1 cellular context compared by ENCODE assay signal in the genomic region with DNA sequence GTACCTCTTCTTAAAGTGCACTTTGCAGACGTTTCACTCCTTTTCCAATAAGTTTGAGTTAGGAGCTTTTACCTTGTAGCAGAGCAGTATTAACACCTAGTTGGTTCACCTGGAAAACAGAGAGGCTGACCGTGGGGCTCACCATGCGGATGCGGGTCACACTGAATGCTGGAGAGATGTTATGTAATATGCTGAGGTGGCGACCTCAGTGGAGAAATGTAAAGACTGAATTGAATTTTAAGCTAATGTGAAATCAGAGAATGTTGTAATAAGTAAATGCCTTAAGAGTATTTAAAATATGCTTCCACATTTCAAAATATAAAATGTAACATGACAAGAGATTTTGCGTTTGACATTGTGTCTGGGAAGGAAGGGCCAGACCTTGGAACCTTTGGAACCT.
TF ChIP-seq lines count a peak whose summit lies in the region.

No MANE protein-coding gene starts in this region.

TF ChIP-seq in WTC11, 78 proteins besides CTCF, POLR2A, EP300 and RAD21 (continued from another document):
- TF ChIP-seq, protein P1, sequence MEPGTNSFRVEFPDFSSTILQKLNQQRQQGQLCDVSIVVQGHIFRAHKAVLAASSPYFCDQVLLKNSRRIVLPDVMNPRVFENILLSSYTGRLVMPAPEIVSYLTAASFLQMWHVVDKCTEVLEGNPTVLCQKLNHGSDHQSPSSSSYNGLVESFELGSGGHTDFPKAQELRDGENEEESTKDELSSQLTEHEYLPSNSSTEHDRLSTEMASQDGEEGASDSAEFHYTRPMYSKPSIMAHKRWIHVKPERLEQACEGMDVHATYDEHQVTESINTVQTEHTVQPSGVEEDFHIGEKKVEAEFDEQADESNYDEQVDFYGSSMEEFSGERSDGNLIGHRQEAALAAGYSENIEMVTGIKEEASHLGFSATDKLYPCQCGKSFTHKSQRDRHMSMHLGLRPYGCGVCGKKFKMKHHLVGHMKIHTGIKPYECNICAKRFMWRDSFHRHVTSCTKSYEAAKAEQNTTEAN (CRISPR knock-in tag; IDR thresholded peaks at IDR 0.05), result no peak
- TF ChIP-seq ZBTB21 (CRISPR knock-in tag; IDR thresholded peaks at IDR 0.05; ENCODE audit: borderline replicate concordance) (no peak), NFYB (CRISPR knock-in tag; conservative IDR thresholded peaks at IDR 0.05; ENCODE audit: low read depth) (no peak), ELF4 (CRISPR knock-in tag; IDR thresholded peaks at IDR 0.05; ENCODE audit: low read depth) (no peak), CREM (CRISPR knock-in tag; IDR thresholded peaks at IDR 0.05) (no peak), MXD4 (CRISPR knock-in tag; IDR thresholded peaks at IDR 0.05; ENCODE audit: borderline replicate concordance) (no peak)
- TF ChIP-seq, protein P2, sequence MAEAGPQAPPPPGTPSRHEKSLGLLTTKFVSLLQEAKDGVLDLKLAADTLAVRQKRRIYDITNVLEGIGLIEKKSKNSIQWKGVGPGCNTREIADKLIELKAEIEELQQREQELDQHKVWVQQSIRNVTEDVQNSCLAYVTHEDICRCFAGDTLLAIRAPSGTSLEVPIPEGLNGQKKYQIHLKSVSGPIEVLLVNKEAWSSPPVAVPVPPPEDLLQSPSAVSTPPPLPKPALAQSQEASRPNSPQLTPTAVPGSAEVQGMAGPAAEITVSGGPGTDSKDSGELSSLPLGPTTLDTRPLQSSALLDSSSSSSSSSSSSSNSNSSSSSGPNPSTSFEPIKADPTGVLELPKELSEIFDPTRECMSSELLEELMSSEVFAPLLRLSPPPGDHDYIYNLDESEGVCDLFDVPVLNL (CRISPR knock-in tag; IDR thresholded peaks at IDR 0.05; ENCODE audit: borderline replicate concordance, low read depth), result no peak
- TF ChIP-seq, protein P3, sequence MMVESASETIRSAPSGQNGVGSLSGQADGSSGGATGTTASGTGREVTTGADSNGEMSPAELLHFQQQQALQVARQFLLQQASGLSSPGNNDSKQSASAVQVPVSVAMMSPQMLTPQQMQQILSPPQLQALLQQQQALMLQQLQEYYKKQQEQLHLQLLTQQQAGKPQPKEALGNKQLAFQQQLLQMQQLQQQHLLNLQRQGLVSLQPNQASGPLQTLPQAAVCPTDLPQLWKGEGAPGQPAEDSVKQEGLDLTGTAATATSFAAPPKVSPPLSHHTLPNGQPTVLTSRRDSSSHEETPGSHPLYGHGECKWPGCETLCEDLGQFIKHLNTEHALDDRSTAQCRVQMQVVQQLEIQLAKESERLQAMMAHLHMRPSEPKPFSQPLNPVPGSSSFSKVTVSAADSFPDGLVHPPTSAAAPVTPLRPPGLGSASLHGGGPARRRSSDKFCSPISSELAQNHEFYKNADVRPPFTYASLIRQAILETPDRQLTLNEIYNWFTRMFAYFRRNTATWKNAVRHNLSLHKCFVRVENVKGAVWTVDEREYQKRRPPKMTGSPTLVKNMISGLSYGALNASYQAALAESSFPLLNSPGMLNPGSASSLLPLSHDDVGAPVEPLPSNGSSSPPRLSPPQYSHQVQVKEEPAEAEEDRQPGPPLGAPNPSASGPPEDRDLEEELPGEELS (CRISPR knock-in tag; IDR thresholded peaks at IDR 0.05), result no peak
- TF ChIP-seq, protein P4, sequence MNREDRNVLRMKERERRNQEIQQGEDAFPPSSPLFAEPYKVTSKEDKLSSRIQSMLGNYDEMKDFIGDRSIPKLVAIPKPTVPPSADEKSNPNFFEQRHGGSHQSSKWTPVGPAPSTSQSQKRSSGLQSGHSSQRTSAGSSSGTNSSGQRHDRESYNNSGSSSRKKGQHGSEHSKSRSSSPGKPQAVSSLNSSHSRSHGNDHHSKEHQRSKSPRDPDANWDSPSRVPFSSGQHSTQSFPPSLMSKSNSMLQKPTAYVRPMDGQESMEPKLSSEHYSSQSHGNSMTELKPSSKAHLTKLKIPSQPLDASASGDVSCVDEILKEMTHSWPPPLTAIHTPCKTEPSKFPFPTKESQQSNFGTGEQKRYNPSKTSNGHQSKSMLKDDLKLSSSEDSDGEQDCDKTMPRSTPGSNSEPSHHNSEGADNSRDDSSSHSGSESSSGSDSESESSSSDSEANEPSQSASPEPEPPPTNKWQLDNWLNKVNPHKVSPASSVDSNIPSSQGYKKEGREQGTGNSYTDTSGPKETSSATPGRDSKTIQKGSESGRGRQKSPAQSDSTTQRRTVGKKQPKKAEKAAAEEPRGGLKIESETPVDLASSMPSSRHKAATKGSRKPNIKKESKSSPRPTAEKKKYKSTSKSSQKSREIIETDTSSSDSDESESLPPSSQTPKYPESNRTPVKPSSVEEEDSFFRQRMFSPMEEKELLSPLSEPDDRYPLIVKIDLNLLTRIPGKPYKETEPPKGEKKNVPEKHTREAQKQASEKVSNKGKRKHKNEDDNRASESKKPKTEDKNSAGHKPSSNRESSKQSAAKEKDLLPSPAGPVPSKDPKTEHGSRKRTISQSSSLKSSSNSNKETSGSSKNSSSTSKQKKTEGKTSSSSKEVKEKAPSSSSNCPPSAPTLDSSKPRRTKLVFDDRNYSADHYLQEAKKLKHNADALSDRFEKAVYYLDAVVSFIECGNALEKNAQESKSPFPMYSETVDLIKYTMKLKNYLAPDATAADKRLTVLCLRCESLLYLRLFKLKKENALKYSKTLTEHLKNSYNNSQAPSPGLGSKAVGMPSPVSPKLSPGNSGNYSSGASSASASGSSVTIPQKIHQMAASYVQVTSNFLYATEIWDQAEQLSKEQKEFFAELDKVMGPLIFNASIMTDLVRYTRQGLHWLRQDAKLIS (CRISPR knock-in tag; IDR thresholded peaks at IDR 0.05; ENCODE audit: borderline replicate concordance), result no peak
- TF ChIP-seq, protein P5, sequence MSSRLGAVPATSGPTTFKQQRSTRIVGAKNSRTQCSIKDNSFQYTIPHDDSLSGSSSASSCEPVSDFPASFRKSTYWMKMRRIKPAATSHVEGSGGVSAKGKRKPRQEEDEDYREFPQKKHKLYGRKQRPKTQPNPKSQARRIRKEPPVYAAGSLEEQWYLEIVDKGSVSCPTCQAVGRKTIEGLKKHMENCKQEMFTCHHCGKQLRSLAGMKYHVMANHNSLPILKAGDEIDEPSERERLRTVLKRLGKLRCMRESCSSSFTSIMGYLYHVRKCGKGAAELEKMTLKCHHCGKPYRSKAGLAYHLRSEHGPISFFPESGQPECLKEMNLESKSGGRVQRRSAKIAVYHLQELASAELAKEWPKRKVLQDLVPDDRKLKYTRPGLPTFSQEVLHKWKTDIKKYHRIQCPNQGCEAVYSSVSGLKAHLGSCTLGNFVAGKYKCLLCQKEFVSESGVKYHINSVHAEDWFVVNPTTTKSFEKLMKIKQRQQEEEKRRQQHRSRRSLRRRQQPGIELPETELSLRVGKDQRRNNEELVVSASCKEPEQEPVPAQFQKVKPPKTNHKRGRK (CRISPR knock-in tag; IDR thresholded peaks at IDR 0.05; ENCODE audit: borderline replicate concordance), result no peak
- TF ChIP-seq, protein P6, sequence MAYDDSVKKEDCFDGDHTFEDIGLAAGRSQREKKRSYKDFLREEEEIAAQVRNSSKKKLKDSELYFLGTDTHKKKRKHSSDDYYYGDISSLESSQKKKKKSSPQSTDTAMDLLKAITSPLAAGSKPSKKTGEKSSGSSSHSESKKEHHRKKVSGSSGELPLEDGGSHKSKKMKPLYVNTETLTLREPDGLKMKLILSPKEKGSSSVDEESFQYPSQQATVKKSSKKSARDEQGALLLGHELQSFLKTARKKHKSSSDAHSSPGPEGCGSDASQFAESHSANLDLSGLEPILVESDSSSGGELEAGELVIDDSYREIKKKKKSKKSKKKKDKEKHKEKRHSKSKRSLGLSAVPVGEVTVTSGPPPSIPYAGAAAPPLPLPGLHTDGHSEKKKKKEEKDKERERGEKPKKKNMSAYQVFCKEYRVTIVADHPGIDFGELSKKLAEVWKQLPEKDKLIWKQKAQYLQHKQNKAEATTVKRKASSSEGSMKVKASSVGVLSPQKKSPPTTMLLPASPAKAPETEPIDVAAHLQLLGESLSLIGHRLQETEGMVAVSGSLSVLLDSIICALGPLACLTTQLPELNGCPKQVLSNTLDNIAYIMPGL (CRISPR knock-in tag; IDR thresholded peaks at IDR 0.05), result no peak
- TF ChIP-seq, protein P7, sequence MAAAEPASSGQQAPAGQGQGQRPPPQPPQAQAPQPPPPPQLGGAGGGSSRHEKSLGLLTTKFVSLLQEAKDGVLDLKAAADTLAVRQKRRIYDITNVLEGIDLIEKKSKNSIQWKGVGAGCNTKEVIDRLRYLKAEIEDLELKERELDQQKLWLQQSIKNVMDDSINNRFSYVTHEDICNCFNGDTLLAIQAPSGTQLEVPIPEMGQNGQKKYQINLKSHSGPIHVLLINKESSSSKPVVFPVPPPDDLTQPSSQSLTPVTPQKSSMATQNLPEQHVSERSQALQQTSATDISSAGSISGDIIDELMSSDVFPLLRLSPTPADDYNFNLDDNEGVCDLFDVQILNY (CRISPR knock-in tag; IDR thresholded peaks at IDR 0.05), result no peak
- TF ChIP-seq, protein P8, sequence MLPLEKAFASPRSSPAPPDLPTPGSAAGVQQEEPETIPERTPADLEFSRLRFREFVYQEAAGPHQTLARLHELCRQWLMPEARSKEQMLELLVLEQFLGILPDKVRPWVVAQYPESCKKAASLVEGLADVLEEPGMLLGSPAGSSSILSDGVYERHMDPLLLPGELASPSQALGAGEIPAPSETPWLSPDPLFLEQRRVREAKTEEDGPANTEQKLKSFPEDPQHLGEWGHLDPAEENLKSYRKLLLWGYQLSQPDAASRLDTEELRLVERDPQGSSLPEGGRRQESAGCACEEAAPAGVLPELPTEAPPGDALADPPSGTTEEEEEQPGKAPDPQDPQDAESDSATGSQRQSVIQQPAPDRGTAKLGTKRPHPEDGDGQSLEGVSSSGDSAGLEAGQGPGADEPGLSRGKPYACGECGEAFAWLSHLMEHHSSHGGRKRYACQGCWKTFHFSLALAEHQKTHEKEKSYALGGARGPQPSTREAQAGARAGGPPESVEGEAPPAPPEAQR (CRISPR knock-in tag; IDR thresholded peaks at IDR 0.05), result no peak
